In the genomic region with DNA sequence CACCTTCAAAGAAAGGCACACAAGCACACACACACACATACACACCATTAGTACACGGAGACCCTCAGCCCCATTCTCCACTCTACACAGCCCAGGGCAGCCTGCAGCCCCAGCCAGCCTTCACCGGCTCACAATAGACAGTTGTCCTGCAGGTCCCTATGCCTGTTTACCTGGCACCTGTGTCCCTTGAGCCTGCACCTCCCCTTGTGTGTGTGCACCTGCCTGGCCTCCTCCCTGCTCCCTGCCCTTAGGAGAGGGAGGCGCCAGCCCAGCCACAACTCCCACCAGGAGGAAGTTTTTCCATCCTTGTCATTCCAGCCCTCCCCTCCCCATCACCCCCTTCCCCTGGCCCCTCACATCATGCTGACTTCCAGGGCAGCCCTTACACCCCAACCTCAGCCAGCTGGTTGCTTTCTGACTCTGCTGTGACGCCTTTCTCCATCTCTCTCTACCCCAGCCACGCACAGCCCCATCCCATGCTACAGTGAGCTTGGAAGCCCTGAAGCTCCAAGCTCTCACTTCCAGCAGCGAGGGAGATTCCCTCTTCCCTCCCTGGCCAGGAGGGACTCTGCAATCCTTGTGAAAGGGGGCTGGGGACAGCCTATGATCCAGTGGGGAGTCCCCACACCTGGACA, we compare ENCODE assay signal across 8 cellular contexts. TPM values are rescaled to one million over a fixed set of nuclear protein-coding genes. Genes with fewer than 3 reads are reported as not detected.
DNase-seq lines count a peak whose midpoint lies in the region; ATAC-seq and TF ChIP-seq lines count a peak whose summit lies in the region.

No MANE protein-coding gene starts in this region.

- peak in 2 of 5 donors; percentile 15 to 45 for DNase-seq in CD4-positive, alpha-beta memory T cell
- DNase-seq in NCI-H1417 (lab: John Stamatoyannopoulos, UW) (peak; percentile 26 to 76 (median 60)), chondrocyte (ENCODE audit: low spot score) (no peak), OCI-M2 (lab: John Stamatoyannopoulos, UW; ENCODE audit: unreplicated experiment) (no peak), GOT3 (lab: John Stamatoyannopoulos, UW) (no peak), NOMO-1 treated with DMSO at 0.1 percent for 48 hours (lab: John Stamatoyannopoulos, UW; ENCODE audit: unreplicated experiment) (no peak)

- peak overlapping the region; percentile 91 to 94 for H3K4me3 ChIP-seq in CD4-positive, alpha-beta memory T cell (ENCODE audit: low read length in 2 of 2)

- TF ChIP-seq CTCF in chondrocyte (IDR thresholded peaks at IDR 0.05) (no peak), nephron (IDR thresholded peaks at IDR 0.05; ENCODE audit: unreplicated experiment in 3 of 3) (no peak)

- peaks cover 10 to 57% of the 10 kb centered on the region in 2 donors for H3K36me3 Mint-ChIP-seq in CD4-positive, alpha-beta memory T cell
- H3K36me3 Mint-ChIP-seq in chondrocyte (ENCODE audit: low read depth) (no peaks in the 10 kb centered on the region), nephron (ENCODE audit: low read depth) (no peaks in the 10 kb centered on the region)

- no peaks in the 10 kb centered on the region for H3K27me3 ChIP-seq in CD4-positive, alpha-beta memory T cell (ENCODE audit: insufficient read depth, low read length)

- peak overlapping the region; percentile 97 for H3K27ac ChIP-seq in CD4-positive, alpha-beta memory T cell (ENCODE audit: low read depth, low read length)

- H3K4me1 ChIP-seq in CD4-positive, alpha-beta memory T cell (ENCODE audit: insufficient read depth, low read length): peaks cover 77% of the 10 kb centered on the region

- ATAC-seq in HG02938 (IDR thresholded peaks at IDR 0.05; ENCODE audit: unreplicated experiment): no peak

- peak overlapping the region; percentile 94 to 99 (median 98) for H3K27ac Mint-ChIP-seq in CD4-positive, alpha-beta memory T cell
- peak overlapping the region; percentile 94 for H3K27ac Mint-ChIP-seq in chondrocyte (ENCODE audit: unreplicated experiment)
- H3K27ac Mint-ChIP-seq in nephron: peak overlapping the region; percentile 13 to 95 (median 82)

- no peaks in the 10 kb centered on the region for H3K27me3 Mint-ChIP-seq in CD4-positive, alpha-beta memory T cell
- no peaks in the 10 kb centered on the region for H3K27me3 Mint-ChIP-seq in chondrocyte (ENCODE audit: low read depth)
- H3K27me3 Mint-ChIP-seq in nephron (ENCODE audit: low read depth): peaks cover 14% of the 10 kb centered on the region

- intact Hi-C loops in CD4-positive, alpha-beta memory T cell (cut with micrococcal nuclease): loop anchor here (1.0 kb wide), 2 partner anchors 118 to 148 kb away; no protein-coding TSS in a partner anchor

- H3K36me3 ChIP-seq in CD4-positive, alpha-beta memory T cell (ENCODE audit: insufficient read depth, low read length): peaks cover 3% of the 10 kb centered on the region

- H3K4me1 Mint-ChIP-seq in CD4-positive, alpha-beta memory T cell: peaks cover 44 to 81% (median 58%) of the 10 kb centered on the region in 4 donors
- H3K4me1 Mint-ChIP-seq in chondrocyte (ENCODE audit: low read depth) (peaks cover 79% of the 10 kb centered on the region), nephron (peaks cover 71% of the 10 kb centered on the region)

- CTCF ChIA-PET in CD4-positive, alpha-beta memory T cell (lab: Charles Lee; ENCODE audit: partially characterized antibody): interaction anchor here (0.6 to 13.4 kb wide), 29 partner anchors 8 to 320 kb away, joined by 3 to 450 read pairs (median 4); a partner anchor contains a TSS

- H3K4me3 Mint-ChIP-seq in CD4-positive, alpha-beta memory T cell: peak overlapping the region; percentile 97 to 99 (median 98)
- H3K4me3 Mint-ChIP-seq in chondrocyte (ENCODE audit: unreplicated experiment) (peak overlapping the region; percentile 92), nephron (peak overlapping the region; percentile 98 to 100 (median 99))

- POLR2A ChIA-PET in CD4-positive, alpha-beta memory T cell (lab: Charles Lee; ENCODE audit: partially characterized antibody): interaction anchor here (0.7 to 16.0 kb wide), 11 partner anchors 14 to 314 kb away, joined by 3 to 751 read pairs (median 6); a partner anchor contains a TSS

- no peaks in the 10 kb centered on the region for H3K9me3 ChIP-seq in CD4-positive, alpha-beta memory T cell (ENCODE audit: control insufficient read depth in 1 of 2, low read length in 2 of 2)

- no peaks in the 10 kb centered on the region for H3K9me3 Mint-ChIP-seq in CD4-positive, alpha-beta memory T cell
- H3K9me3 Mint-ChIP-seq in chondrocyte (ENCODE audit: low read depth) (no peaks in the 10 kb centered on the region), nephron (no peaks in the 10 kb centered on the region)

RNA-seq across cellular contexts. Expression of a gene that starts 4.4 kb away (rescaled TPM):
- 100 to 1,000 TPM; 559 to 573 TPM for total RNA-seq in CD4-positive, alpha-beta memory T cell
- polyA plus RNA-seq in CD4-positive, alpha-beta memory T cell: 100 to 1,000 TPM in 1 of 2 donors, 10 to 100 TPM in 1; 23.5 to 186 TPM
- total RNA-seq in chondrocyte: 476 to 526 TPM (median 514 TPM) in 3 replicates

RNA-seq across cellular contexts. Expression of a gene that starts 31.5 kb away (rescaled TPM):
- 1,000 to 10,000 TPM; 1,815 to 1,855 TPM for total RNA-seq in CD4-positive, alpha-beta memory T cell
- polyA plus RNA-seq in CD4-positive, alpha-beta memory T cell: 1,000 to 10,000 TPM; 1,453 to 1,910 TPM
- 1,000 to 1,202 TPM (median 1,017 TPM) in 3 replicates for total RNA-seq in chondrocyte

RNA-seq across cellular contexts. Expression of a gene that starts 49.1 kb away (rescaled TPM):
- 10 to 100 TPM; 37.7 to 38.1 TPM for total RNA-seq in CD4-positive, alpha-beta memory T cell
- 10 to 100 TPM; 14.6 to 19.7 TPM for polyA plus RNA-seq in CD4-positive, alpha-beta memory T cell
- total RNA-seq in chondrocyte: 9.6 to 15.2 TPM (median 11.8 TPM) in 3 replicates

RNA-seq across cellular contexts. Expression of a gene that starts 59.4 kb away (rescaled TPM):
- total RNA-seq in CD4-positive, alpha-beta memory T cell: 100 to 1,000 TPM; 207 to 210 TPM
- 10 to 100 TPM; 16.6 to 36.4 TPM for polyA plus RNA-seq in CD4-positive, alpha-beta memory T cell
- total RNA-seq in chondrocyte: 81.7 to 89.3 TPM (median 83.0 TPM) in 3 replicates

Comparison
In these comparisons a context has a peak if more than half of its experiments do, and no peak if none do; other contexts are left out.
1. DNase-seq: peak in NCI-H1417 (3 of 3); none in chondrocyte (single experiment), OCI-M2 (single experiment), GOT3 (single experiment) and NOMO-1 treated with DMSO at 0.1 percent for 48 hours (single experiment).
2. Peak in every context shown above with its lines, with median percentiles within 50 percentile points of each other: H3K27ac Mint-ChIP-seq and H3K4me3 Mint-ChIP-seq.